35 cellular contexts compared by ENCODE assay signal in genomic region chr14:60114881-60115280, GRCh38.
"Had no signal": no experiment of that assay in that cellular context is flagged by ENCODE, and none has a peak within 500 bp of the region (broad histone marks: within the 10 kb centered on the region; RNA-seq: fewer than 3 reads in every experiment).

No MANE protein-coding gene starts in this region.

- H3K4me3 Mint-ChIP-seq: activated B cell treated with CpG ODN at 0.5 μM for 24 hours; activated CD8-positive, alpha-beta T cell treated with anti-CD3 and anti-CD28 coated beads for 36 hours; activated naive CD4-positive, alpha-beta T cell treated with anti-CD3 and anti-CD28 coated beads, Interleukin-2, amount 50 U/mL, for 24 hours; activated naive CD8-positive, alpha-beta T cell treated with anti-CD3 and anti-CD28 coated beads, Interleukin-2, amount 50 U/mL, for 24 hours; activated T-cell treated with anti-CD3 and anti-CD28 coated beads, Interleukin-2, amount 50 U/mL, for 4 hours; activated T-helper 17 cell treated with anti-CD3 and anti-CD28 coated beads, Interleukin-2, amount 50 U/mL, for 72 hours; stimulated activated memory B cell treated with anti-CD40 and anti-IgM and Interleukin-4, amounts not matched to agents 10 μg/mL and 1 μg/mL and 100 μg/mL, for 72 hours; stimulated activated naive CD8-positive, alpha-beta T cell treated with anti-CD3 and anti-CD28 coated beads, Interleukin-15, amount 100 ng/mL, for 72 hours; T-helper 2 cell treated with Interferon-gamma antibody and Interleukin-4, amounts not matched to agents 5 μg/mL and 100 μg/mL, for 36 hours had no signal

- H3K27ac ChIP-seq: brain microvascular endothelial cell, heart left ventricle, left lung, lower lobe of right lung, pancreas, prostate gland, skin epidermis, thyroid gland, upper lobe of left lung, vagina had no signal

- H3K4me3 ChIP-seq: heart left ventricle, left lung, lower lobe of right lung, mucosa of descending colon, pancreas, prostate gland, skin epidermis, thyroid gland, upper lobe of left lung, vagina had no signal

- H3K4me1 ChIP-seq: left lung, lower lobe of right lung, pancreas, prostate gland, thyroid gland, upper lobe of left lung, vagina had no signal

- H3K36me3 ChIP-seq: prostate gland had no signal

- H3K27me3 Mint-ChIP-seq: activated B cell treated with CpG ODN at 0.5 μM for 24 hours; activated CD8-positive, alpha-beta T cell treated with anti-CD3 and anti-CD28 coated beads for 36 hours; activated naive CD4-positive, alpha-beta T cell treated with anti-CD3 and anti-CD28 coated beads, Interleukin-2, amount 50 U/mL, for 24 hours; activated naive CD8-positive, alpha-beta T cell treated with anti-CD3 and anti-CD28 coated beads, Interleukin-2, amount 50 U/mL, for 24 hours; activated T-helper 17 cell treated with anti-CD3 and anti-CD28 coated beads, Interleukin-2, amount 50 U/mL, for 72 hours; stimulated activated memory B cell treated with anti-CD40 and anti-IgM and Interleukin-4, amounts not matched to agents 10 μg/mL and 1 μg/mL and 100 μg/mL, for 72 hours; stimulated activated naive CD8-positive, alpha-beta T cell treated with anti-CD3 and anti-CD28 coated beads, Interleukin-15, amount 100 ng/mL, for 72 hours had no signal

- H3K27ac Mint-ChIP-seq: activated B cell treated with CpG ODN at 0.5 μM for 24 hours; activated CD8-positive, alpha-beta T cell treated with anti-CD3 and anti-CD28 coated beads for 36 hours; activated naive CD4-positive, alpha-beta T cell treated with anti-CD3 and anti-CD28 coated beads, Interleukin-2, amount 50 U/mL, for 24 hours; activated naive CD8-positive, alpha-beta T cell treated with anti-CD3 and anti-CD28 coated beads, Interleukin-2, amount 50 U/mL, for 24 hours; activated T-helper 17 cell treated with anti-CD3 and anti-CD28 coated beads, Interleukin-2, amount 50 U/mL, for 72 hours; stimulated activated memory B cell treated with anti-CD40 and anti-IgM and Interleukin-4, amounts not matched to agents 10 μg/mL and 1 μg/mL and 100 μg/mL, for 72 hours; stimulated activated naive CD8-positive, alpha-beta T cell treated with anti-CD3 and anti-CD28 coated beads, Interleukin-15, amount 100 ng/mL, for 72 hours had no signal

- ATAC-seq: activated CD8-positive, alpha-beta T cell treated with anti-CD3 and anti-CD28 coated beads for 36 hours; activated naive CD8-positive, alpha-beta T cell treated with anti-CD3 and anti-CD28 coated beads, Interleukin-2, amount 50 U/mL, for 24 hours; activated T-cell treated with anti-CD3 and anti-CD28 coated beads, Interleukin-2, amount 50 U/mL, for 4 hours; activated T-helper 17 cell treated with anti-CD3 and anti-CD28 coated beads, Interleukin-2, amount 50 U/mL, for 72 hours; foreskin keratinocyte; heart left ventricle; left lung; lower lobe of right lung; mucosa of descending colon; pancreas; sciatic nerve; stimulated activated memory B cell treated with anti-CD40 and anti-IgM and Interleukin-4, amounts not matched to agents 10 μg/mL and 1 μg/mL and 100 μg/mL, for 72 hours; stimulated activated naive CD8-positive, alpha-beta T cell treated with anti-CD3 and anti-CD28 coated beads, Interleukin-15, amount 100 ng/mL, for 72 hours had no signal

- H3K9me3 ChIP-seq: heart left ventricle, left lung, lower lobe of right lung, mucosa of descending colon, pancreas, prostate gland, thyroid gland, upper lobe of left lung, vagina had no signal

- H3K9me3 Mint-ChIP-seq: activated B cell treated with CpG ODN at 0.5 μM for 24 hours; activated CD8-positive, alpha-beta T cell treated with anti-CD3 and anti-CD28 coated beads for 36 hours; activated naive CD4-positive, alpha-beta T cell treated with anti-CD3 and anti-CD28 coated beads, Interleukin-2, amount 50 U/mL, for 24 hours; activated naive CD8-positive, alpha-beta T cell treated with anti-CD3 and anti-CD28 coated beads, Interleukin-2, amount 50 U/mL, for 24 hours; activated T-cell treated with anti-CD3 and anti-CD28 coated beads, Interleukin-2, amount 50 U/mL, for 4 hours; activated T-helper 17 cell treated with anti-CD3 and anti-CD28 coated beads, Interleukin-2, amount 50 U/mL, for 72 hours; stimulated activated memory B cell treated with anti-CD40 and anti-IgM and Interleukin-4, amounts not matched to agents 10 μg/mL and 1 μg/mL and 100 μg/mL, for 72 hours; stimulated activated naive CD8-positive, alpha-beta T cell treated with anti-CD3 and anti-CD28 coated beads, Interleukin-15, amount 100 ng/mL, for 72 hours; T-helper 2 cell treated with Interferon-gamma antibody and Interleukin-4, amounts not matched to agents 5 μg/mL and 100 μg/mL, for 36 hours had no signal

- H3K27me3 ChIP-seq: brain microvascular endothelial cell, foreskin keratinocyte, heart left ventricle, left lung, pancreas, thyroid gland, upper lobe of left lung, vagina had no signal

- DNase-seq: activated B cell treated with CpG ODN at 0.5 μM for 24 hours; activated CD4-positive, alpha-beta T cell treated with anti-CD3 and anti-CD28 coated beads, Interleukin-2, amount 50 U/mL, for 1 hour; activated CD8-positive, alpha-beta T cell treated with anti-CD3 and anti-CD28 coated beads for 36 hours; activated naive CD8-positive, alpha-beta T cell treated with anti-CD3 and anti-CD28 coated beads, Interleukin-2, amount 50 U/mL, for 24 hours; activated T-cell treated with anti-CD3 and anti-CD28 coated beads, Interleukin-2, amount 50 U/mL, for 4 hours; anterior cingulate cortex; brain microvascular endothelial cell; caudate nucleus; effector CD8-positive, alpha-beta T cell; erythroblast; foreskin keratinocyte; heart left ventricle; hypothalamus; left lung; lower lobe of right lung; mesendoderm; mucosa of descending colon; pancreas; retina; stimulated activated CD4-positive, alpha-beta T cell treated with anti-CD3 and anti-CD28 coated beads, Interleukin-1b, Interleukin-23, amount 100 ng/mL, for 48 hours; stimulated activated CD4-positive, alpha-beta T cell treated with anti-CD3 and anti-CD28 coated beads, Interleukin-4, amount 100 ng/mL, for 4 hours; stimulated activated CD8-positive, alpha-beta memory T cell treated with anti-CD3 and anti-CD28 coated beads, Interleukin-4, amount 100 ng/mL, for 48 hours; stimulated activated naive CD8-positive, alpha-beta T cell treated with anti-CD3 and anti-CD28 coated beads, Interleukin-15, amount 100 ng/mL, for 72 hours; substantia nigra; T-helper 1 cell; thyroid gland; upper lobe of left lung had no signal

- H3K4me1 Mint-ChIP-seq: stimulated activated memory B cell treated with anti-CD40 and anti-IgM and Interleukin-4, amounts not matched to agents 10 μg/mL and 1 μg/mL and 100 μg/mL, for 72 hours; stimulated activated naive CD8-positive, alpha-beta T cell treated with anti-CD3 and anti-CD28 coated beads, Interleukin-15, amount 100 ng/mL, for 72 hours had no signal
